Comparison of ENCODE assay signal across 8 cellular contexts in genomic region chr6:133474516-133474915, GRCh38.
"Had no signal": no experiment of that assay in that cellular context is flagged by ENCODE, and none has a peak within 500 bp of the region (broad histone marks: within the 10 kb centered on the region; RNA-seq: fewer than 3 reads in every experiment).

No MANE protein-coding gene starts in this region.

- ATAC-seq: HepG2 had no signal

- H3K4me3 Mint-ChIP-seq: IgD-negative memory B cell had no signal

- H3K4me2 ChIP-seq: KMS-11 had no signal

- H3K27ac Mint-ChIP-seq: IgD-negative memory B cell had no signal

- DNase-seq: IMR-90, KBM-7, KG1 had no signal

- H3K4me1 Mint-ChIP-seq: IgD-negative memory B cell had no signal

- H3K9ac ChIP-seq: KMS-11 had no signal

- FAIRE-seq: HepG2, HTR-8/SVneo had no signal

- H3K36me3 Mint-ChIP-seq: IgD-negative memory B cell had no signal

- H3K27ac ChIP-seq: HL-60, KMS-11 had no signal
